15 cellular contexts compared by ENCODE assay signal in genomic region chr6:138570716-138571020, GRCh38.
DNase-seq lines count a peak whose midpoint lies in the region; FAIRE-seq and TF ChIP-seq lines count a peak whose summit lies in the region.
"Had no signal": no experiment of that assay in that cellular context is flagged by ENCODE, and none has a peak within 500 bp of the region (broad histone marks: within the 10 kb centered on the region; RNA-seq: fewer than 3 reads in every experiment).

No MANE protein-coding gene starts in this region.

- 63% methylated on average over 5 of the region's 5 CpGs for WGBS in esophagus muscularis mucosa

- no peaks in the 10 kb centered on the region for H3K36me3 Mint-ChIP-seq in neural progenitor cell
- H3K36me3 Mint-ChIP-seq: CD4-positive, alpha-beta memory T cell; stimulated activated naive B cell treated with anti-CD40 and anti-IgM and Interleukin-4, amounts not matched to agents 10 μg/mL and 1 μg/mL and 100 μg/mL, for 72 hours; T-cell had no signal

- H3K4me3 ChIP-seq in esophagus muscularis mucosa, result peak overlapping the region; percentile 50 to 53 (median 52)
- H3K4me3 ChIP-seq in neural progenitor cell, result peak overlapping the region; percentile 69
- H3K4me3 ChIP-seq: colonic mucosa, PC-9 had no signal

- peaks cover 26% of the 10 kb centered on the region for H3K4me1 Mint-ChIP-seq in neural progenitor cell

- H3F3A ChIP-seq in neural progenitor cell (ENCODE audit: low read depth), result peaks cover 42% of the 10 kb centered on the region

- DNase-seq in NCI-H146 (lab: John Stamatoyannopoulos, UW) (peak; percentile 50), esophagus muscularis mucosa (ENCODE audit: extremely low spot score) (no peak), neural progenitor cell (ENCODE audit: low spot score) (peak; percentile 78), globus pallidus (ENCODE audit: low spot score) (no peak), GM12891 (ENCODE audit: insufficient read length, low spot score) (no peak), germinal center (ENCODE audit: low spot score) (no peak)
- DNase-seq: CD4-positive, alpha-beta memory T cell; colonic mucosa; KBM-7; PC-9; stimulated activated CD4-positive, alpha-beta T cell treated with anti-CD3 and anti-CD28 coated beads, Interleukin-4, amount 100 ng/mL, for 4 hours; stimulated activated naive B cell treated with anti-CD40 and anti-IgM and Interleukin-4, amounts not matched to agents 10 μg/mL and 1 μg/mL and 100 μg/mL, for 72 hours; T-cell had no signal

- H3K27ac Mint-ChIP-seq in neural progenitor cell, result no peak overlapping the region
- H3K27ac Mint-ChIP-seq: CD4-positive, alpha-beta memory T cell; stimulated activated naive B cell treated with anti-CD40 and anti-IgM and Interleukin-4, amounts not matched to agents 10 μg/mL and 1 μg/mL and 100 μg/mL, for 72 hours; T-cell had no signal

- H3K4me1 ChIP-seq in ES-I3 (ENCODE audit: insufficient read depth, low read length) (peaks cover 15% of the 10 kb centered on the region), esophagus muscularis mucosa (peaks cover 0 to 26% (median 15%) of the 10 kb centered on the region in 4 donors), neural progenitor cell (peaks cover 53% of the 10 kb centered on the region)
- H3K4me1 ChIP-seq: colonic mucosa had no signal

- H3K9ac ChIP-seq in ES-I3 (ENCODE audit: low read depth, low read length) (peak overlapping the region; percentile 64), neural progenitor cell (no peak overlapping the region)

- H3K27me3 Mint-ChIP-seq in neural progenitor cell (ENCODE audit: insufficient read depth, low read depth), result no peaks in the 10 kb centered on the region

- H3K27ac ChIP-seq in esophagus muscularis mucosa (replicated peaks in 1 of 4) (no peak overlapping the region), neural progenitor cell (no peak overlapping the region)
- H3K27ac ChIP-seq: colonic mucosa, PC-9 had no signal

- H3K4me2 ChIP-seq in neural progenitor cell, result peak overlapping the region; percentile 92
- H3K4me2 ChIP-seq: PC-9 had no signal

- peaks cover 10% of the 10 kb centered on the region for H4K20me1 ChIP-seq in neural progenitor cell (ENCODE audit: low read depth)

- H3K79me2 ChIP-seq in neural progenitor cell (ENCODE audit: low read depth), result peaks cover 68% of the 10 kb centered on the region

- no peak for TF ChIP-seq POLR2A in esophagus muscularis mucosa (IDR thresholded peaks at IDR 0.05; ENCODE audit: low read depth)
- no peak for TF ChIP-seq POLR2A in GM12891 (IDR thresholded peaks at IDR 0.05; ENCODE audit: low read depth, low read length)

- intact Hi-C loops in esophagus muscularis mucosa (cut with DNase I), result no loop called here

- no peaks in the 10 kb centered on the region for H3K36me3 ChIP-seq in ES-I3 (ENCODE audit: insufficient read depth, low read length)
- no peaks in the 10 kb centered on the region for H3K36me3 ChIP-seq in esophagus muscularis mucosa
- H3K36me3 ChIP-seq in neural progenitor cell, result no peaks in the 10 kb centered on the region
- H3K36me3 ChIP-seq: colonic mucosa had no signal

- FAIRE-seq in GM12891 (lab: Jason Lieb, UNC), result no peak
- FAIRE-seq: GM19239 had no signal

- H3K27me3 ChIP-seq in esophagus muscularis mucosa (no peaks in the 10 kb centered on the region), neural progenitor cell (no peaks in the 10 kb centered on the region)
- H3K27me3 ChIP-seq: colonic mucosa had no signal

- H3K9me3 ChIP-seq in ES-I3 (ENCODE audit: control insufficient read depth, insufficient read depth, low read length) (no peaks in the 10 kb centered on the region), esophagus muscularis mucosa (no peaks in the 10 kb centered on the region), neural progenitor cell (ENCODE audit: low read depth) (no peaks in the 10 kb centered on the region)
- H3K9me3 ChIP-seq: colonic mucosa had no signal

- no peak for TF ChIP-seq EP300 in esophagus muscularis mucosa (IDR thresholded peaks at IDR 0.05)

- no peak overlapping the region for H2AFZ ChIP-seq in neural progenitor cell (replicated peaks)
- H2AFZ ChIP-seq: PC-9 had no signal

- TF ChIP-seq CTCF in esophagus muscularis mucosa (IDR thresholded peaks at IDR 0.05) (no peak), neural progenitor cell (IDR thresholded peaks at IDR 0.05) (no peak)

- no peaks in the 10 kb centered on the region for H3K9me3 Mint-ChIP-seq in neural progenitor cell
- H3K9me3 Mint-ChIP-seq: CD4-positive, alpha-beta memory T cell; stimulated activated naive B cell treated with anti-CD40 and anti-IgM and Interleukin-4, amounts not matched to agents 10 μg/mL and 1 μg/mL and 100 μg/mL, for 72 hours; T-cell had no signal

- no peak overlapping the region for H3K4me3 Mint-ChIP-seq in neural progenitor cell
- H3K4me3 Mint-ChIP-seq: CD4-positive, alpha-beta memory T cell; stimulated activated naive B cell treated with anti-CD40 and anti-IgM and Interleukin-4, amounts not matched to agents 10 μg/mL and 1 μg/mL and 100 μg/mL, for 72 hours; T-cell had no signal

TF ChIP-seq in GM12891, 5 proteins besides CTCF, POLR2A, EP300 and RAD21:
- TF ChIP-seq POU2F2 (IDR thresholded peaks at IDR 0.05; ENCODE audit: low read depth, low read length), result no peak
- TF ChIP-seq POLR2AphosphoS5 (IDR thresholded peaks at IDR 0.05; ENCODE audit: low read depth, low read length), result no peak
- no peak for TF ChIP-seq TAF1 (IDR thresholded peaks at IDR 0.05; ENCODE audit: low read depth, low read length)
- TF ChIP-seq SPI1 (IDR thresholded peaks at IDR 0.05; ENCODE audit: low read depth, low read length), result no peak
- no peak for TF ChIP-seq PAX5 (IDR thresholded peaks at IDR 0.05; ENCODE audit: insufficient read depth, low read length, severe bottlenecking)
TF ChIP-seq in GM12891: peak in this region for 0.

Comparison
In these comparisons a context has a peak if more than half of its experiments do, and no peak if none do; other contexts are left out.
1. DNase-seq: peak in NCI-H146 (single experiment) and neural progenitor cell (single experiment); none in esophagus muscularis mucosa (single experiment), globus pallidus (single experiment), GM12891 (single experiment) and germinal center (single experiment).